Comparison of ENCODE assay signal across 19 cellular contexts in the genomic region with DNA sequence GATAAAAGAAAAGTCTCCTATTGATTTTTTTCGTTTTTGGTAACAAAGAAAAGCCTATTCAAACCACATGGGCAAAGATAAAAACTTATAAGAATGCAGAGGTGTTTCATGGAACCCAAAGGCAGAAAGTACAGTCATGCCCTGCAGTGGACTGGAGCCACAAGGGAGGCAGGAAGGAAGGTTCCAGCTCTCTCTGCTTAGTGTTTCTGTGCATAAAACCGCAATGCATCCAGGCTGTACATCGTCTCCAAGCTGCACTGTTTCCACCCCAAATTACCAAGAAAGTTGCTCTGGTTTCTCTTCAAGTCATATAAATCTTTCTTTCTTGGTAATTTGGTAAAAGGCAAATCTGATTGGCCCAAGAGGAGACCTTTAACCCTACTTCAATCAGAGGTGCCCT. TPM values are rescaled to one million over a fixed set of nuclear protein-coding genes. Genes with fewer than 3 reads are reported as not detected.
DNase-seq lines count a peak whose midpoint lies in the region; ATAC-seq and TF ChIP-seq lines count a peak whose summit lies in the region.
"Had no signal": no experiment of that assay in that cellular context is flagged by ENCODE, and none has a peak within 500 bp of the region (broad histone marks: within the 10 kb centered on the region; RNA-seq: fewer than 3 reads in every experiment).

No MANE protein-coding gene starts in this region.

- no peaks in the 10 kb centered on the region for H3K36me3 ChIP-seq in right atrium auricular region
- H3K36me3 ChIP-seq: pancreas, Peyer's patch had no signal

- peaks cover 80% of the 10 kb centered on the region for H3K36me3 Mint-ChIP-seq in CD4-positive, alpha-beta T cell (ENCODE audit: low read depth)
- H3K36me3 Mint-ChIP-seq: brain had no signal

- H3K27me3 Mint-ChIP-seq in CD4-positive, alpha-beta T cell = no peaks in the 10 kb centered on the region

- H3K27me3 ChIP-seq in CD4-positive, alpha-beta T cell (ENCODE audit: control insufficient read depth, insufficient read depth, low read length) = no peaks in the 10 kb centered on the region
- H3K27me3 ChIP-seq in right atrium auricular region = no peaks in the 10 kb centered on the region
- H3K27me3 ChIP-seq: pancreas, Peyer's patch had no signal

- no peak overlapping the region for H3K4me3 ChIP-seq in right atrium auricular region
- H3K4me3 ChIP-seq: pancreas, Peyer's patch had no signal

- intact Hi-C loops in CD4-positive, alpha-beta T cell (cut with DNase I, micrococcal nuclease) = loop anchor here in 1 of 2 experiments (10.0 kb wide), 1 partner anchor 54 kb away; no protein-coding TSS in a partner anchor
- intact Hi-C loops in left ventricle myocardium superior (cut with micrococcal nuclease) = no loop called here

- H3K9me3 Mint-ChIP-seq in CD4-positive, alpha-beta T cell = no peaks in the 10 kb centered on the region
- H3K9me3 Mint-ChIP-seq: brain had no signal

- peak in 1 of 10 experiments; percentile 23 for DNase-seq in CD4-positive, alpha-beta T cell
- peak; percentile 8 for DNase-seq in T-helper 22 cell (ENCODE audit: low read depth)
- DNase-seq in activated effector memory CD4-positive, alpha-beta T cell treated with Interleukin-2 at 50 U/mL for 16 hours = peak; percentile 35
- DNase-seq in stimulated activated CD4-positive, alpha-beta T cell treated with anti-CD3 and anti-CD28 coated beads, Interleukin-1b, Interleukin-23, amount 100 ng/mL, for 48 hours = peak; percentile 72
- no peak for DNase-seq in inferior parietal cortex (ENCODE audit: extremely low spot score)
- no peak for DNase-seq in right atrium auricular region (ENCODE audit: low spot score)
- DNase-seq in left ventricle myocardium superior = no peak
- DNase-seq: COR-L47, dermis blood vessel endothelial cell, KBM-7, NCI-H1105, NCI-H82, pancreas, Peyer's patch, SK-N-SH had no signal

- peak overlapping the region; percentile 85 for H3K27ac Mint-ChIP-seq in CD4-positive, alpha-beta T cell
- H3K27ac Mint-ChIP-seq: brain had no signal

- POLR2A ChIA-PET in CD4-positive, alpha-beta T cell (lab: Charles Lee) = interaction anchor here (0.7 to 3.3 kb wide), 5 partner anchors 11 to 249 kb away, joined by 3 to 19 read pairs (median 11); a partner anchor contains a TSS

- CTCF ChIA-PET in CD4-positive, alpha-beta T cell (lab: Charles Lee) = interaction anchor here (0.8 to 2.5 kb wide), 5 partner anchors 11 to 77 kb away, joined by 3 to 7 read pairs (median 7); no protein-coding TSS in a partner anchor

- no peaks in the 10 kb centered on the region for H3K4me1 ChIP-seq in right atrium auricular region
- H3K4me1 ChIP-seq: pancreas, Peyer's patch had no signal

- peak overlapping the region; percentile 3 for H3K27ac ChIP-seq in CD4-positive, alpha-beta T cell (ENCODE audit: low read depth, low read length)
- no peak overlapping the region for H3K27ac ChIP-seq in right atrium auricular region
- H3K27ac ChIP-seq: HL-60, pancreas, Peyer's patch had no signal

- no peaks in the 10 kb centered on the region for H3K9me3 ChIP-seq in CD4-positive, alpha-beta T cell (ENCODE audit: control insufficient read depth, low read length)
- H3K9me3 ChIP-seq in right atrium auricular region = no peaks in the 10 kb centered on the region
- H3K9me3 ChIP-seq: Peyer's patch, SK-N-SH had no signal

- peaks cover 91% of the 10 kb centered on the region for H3K4me1 Mint-ChIP-seq in CD4-positive, alpha-beta T cell (ENCODE audit: low read depth)
- H3K4me1 Mint-ChIP-seq: brain had no signal

- peak overlapping the region; percentile 75 for H3K4me3 Mint-ChIP-seq in CD4-positive, alpha-beta T cell
- H3K4me3 Mint-ChIP-seq: brain had no signal

- ATAC-seq in CD4-positive, alpha-beta T cell (ENCODE audit: poor library complexity) = no peak
- ATAC-seq in HG02798 (IDR thresholded peaks at IDR 0.05; ENCODE audit: poor library complexity, unreplicated experiment) (no peak), left ventricle myocardium superior (no peak)
- ATAC-seq: pancreas had no signal

- TF ChIP-seq CTCF in CD4-positive, alpha-beta T cell (IDR thresholded peaks at IDR 0.05) = no peak
- TF ChIP-seq CTCF in right atrium auricular region (IDR thresholded peaks at IDR 0.05) = no peak

RNA-seq across cellular contexts. Expression of a gene that starts 15.8 kb away (rescaled TPM):
- total RNA-seq in CD4-positive, alpha-beta T cell = 10 to 100 TPM; 82.6 to 88.8 TPM
- total RNA-seq in right atrium auricular region (under 1 TPM in 1 of 2 donors, not detected in 1; 0.90 TPM), left ventricle myocardium superior (not detected)
- total RNA-seq: dermis blood vessel endothelial cell, temporal lobe had no signal

Comparison
In these comparisons a context has a peak if more than half of its experiments do, and no peak if none do; other contexts are left out.
1. DNase-seq: peak in T-helper 22 cell (single experiment), activated effector memory CD4-positive, alpha-beta T cell treated with Interleukin-2 at 50 U/mL for 16 hours (single experiment) and stimulated activated CD4-positive, alpha-beta T cell treated with anti-CD3 and anti-CD28 coated beads, Interleukin-1b, Interleukin-23, amount 100 ng/mL, for 48 hours (single experiment); none in inferior parietal cortex (single experiment), right atrium auricular region (single experiment) and left ventricle myocardium superior (single experiment).
2. RNA of a gene that starts 15.8 kb away (total RNA-seq): 82.6 to 88.8 TPM in CD4-positive, alpha-beta T cell; 0.90 TPM in right atrium auricular region and not detected in left ventricle myocardium superior (single experiment); every median in the first group is over 10 times any median in the second.